ENCODE assay signal across 10 cellular contexts in the genomic region with DNA sequence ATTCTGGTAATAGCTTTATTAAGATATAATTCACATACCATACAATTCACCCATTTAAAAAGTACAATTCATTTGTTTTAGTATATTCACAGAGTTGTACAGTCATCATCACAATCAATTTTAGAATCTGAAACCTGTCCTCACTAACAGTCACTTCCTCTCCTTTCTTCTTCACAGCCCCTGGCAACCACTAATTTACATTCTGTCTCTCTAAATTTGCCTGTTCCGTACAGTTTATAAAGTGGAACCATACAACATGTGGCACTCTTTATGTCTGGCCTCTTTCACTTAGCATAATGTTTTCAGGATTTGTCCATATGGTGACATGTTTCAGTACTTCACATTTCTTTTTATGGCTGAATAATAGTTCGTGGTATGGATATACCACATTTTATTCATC. TPM values are rescaled to one million over a fixed set of nuclear protein-coding genes. Genes with fewer than 3 reads are reported as not detected.
A peak's percentile ranks its signal among the peaks of the same experiment; 100 is the strongest.
DNase-seq lines count a peak whose midpoint lies in the region; ATAC-seq lines count a peak whose summit lies in the region.
"Had no signal": no experiment of that assay in that cellular context is flagged by ENCODE, and none has a peak within 500 bp of the region (broad histone marks: within the 10 kb centered on the region; RNA-seq: fewer than 3 reads in every experiment).

No MANE protein-coding gene starts in this region.

- no peak overlapping the region for H3K4me3 Mint-ChIP-seq in activated CD8-positive, alpha-beta memory T cell treated with anti-CD3 and anti-CD28 coated beads, Interleukin-2, amount 10 ng/mL, durations not matched to agents 7 days and 5 days
- peak overlapping the region; percentile 1 for H3K4me3 Mint-ChIP-seq in stimulated activated effector memory CD8-positive, alpha-beta T cell treated with anti-CD3 and anti-CD28 coated beads, Interleukin-12 subunit alpha, Interleukin-12 subunit beta, amount 100 ng/mL, for 72 hours

- H3K27me3 Mint-ChIP-seq in activated CD8-positive, alpha-beta memory T cell treated with anti-CD3 and anti-CD28 coated beads, Interleukin-2, amount 10 ng/mL, durations not matched to agents 7 days and 5 days: peaks cover 4% of the 10 kb centered on the region

- peaks cover 11% of the 10 kb centered on the region for H3K36me3 Mint-ChIP-seq in activated CD8-positive, alpha-beta memory T cell treated with anti-CD3 and anti-CD28 coated beads, Interleukin-2, amount 10 ng/mL, durations not matched to agents 7 days and 5 days
- no peaks in the 10 kb centered on the region for H3K36me3 Mint-ChIP-seq in stimulated activated effector memory CD8-positive, alpha-beta T cell treated with anti-CD3 and anti-CD28 coated beads, Interleukin-12 subunit alpha, Interleukin-12 subunit beta, amount 100 ng/mL, for 72 hours

- DNase-seq in activated CD8-positive, alpha-beta memory T cell treated with anti-CD3 and anti-CD28 coated beads, Interleukin-2, amount 10 ng/mL, durations not matched to agents 7 days and 5 days: no peak
- no peak for DNase-seq in activated CD8-positive, alpha-beta memory T cell treated with anti-CD3 and anti-CD28 coated beads, Interleukin-2, amount 50 U/mL, for 4 hours
- DNase-seq in Jurkat, Clone E6-1 (ENCODE audit: low read depth, low spot score): peak; percentile 70
- DNase-seq in stimulated activated effector memory CD8-positive, alpha-beta T cell treated with anti-CD3 and anti-CD28 coated beads, Interleukin-12 subunit alpha, Interleukin-12 subunit beta, amount 100 ng/mL, for 72 hours (ENCODE audit: low spot score in 2 of 2): no peak
- DNase-seq in DMS153 (lab: John Stamatoyannopoulos, UW) (no peak), ureter (ENCODE audit: low spot score) (no peak), HuH-7 (ENCODE audit: low spot score) (no peak)

- CTCF ChIA-PET in activated CD8-positive, alpha-beta memory T cell treated with anti-CD3 and anti-CD28 coated beads, Interleukin-2, amount 10 ng/mL, durations not matched to agents 7 days and 5 days (lab: Charles Lee): interaction anchor here (0.9 to 1.2 kb wide), 3 partner anchors 10 to 82 kb away, joined by 4 read pairs; a partner anchor contains a TSS

- H3K4me3 ChIP-seq in Jurkat, Clone E6-1 (ENCODE audit: low read length): no peak overlapping the region

- peaks cover 22% of the 10 kb centered on the region for H3K4me1 Mint-ChIP-seq in activated CD8-positive, alpha-beta memory T cell treated with anti-CD3 and anti-CD28 coated beads, Interleukin-2, amount 10 ng/mL, durations not matched to agents 7 days and 5 days
- peaks cover 2% of the 10 kb centered on the region for H3K4me1 Mint-ChIP-seq in stimulated activated effector memory CD8-positive, alpha-beta T cell treated with anti-CD3 and anti-CD28 coated beads, Interleukin-12 subunit alpha, Interleukin-12 subunit beta, amount 100 ng/mL, for 72 hours

- peaks cover 6% of the 10 kb centered on the region for H3K9me3 Mint-ChIP-seq in activated CD8-positive, alpha-beta memory T cell treated with anti-CD3 and anti-CD28 coated beads, Interleukin-2, amount 10 ng/mL, durations not matched to agents 7 days and 5 days (ENCODE audit: low read depth)
- H3K9me3 Mint-ChIP-seq in stimulated activated effector memory CD8-positive, alpha-beta T cell treated with anti-CD3 and anti-CD28 coated beads, Interleukin-12 subunit alpha, Interleukin-12 subunit beta, amount 100 ng/mL, for 72 hours: peaks cover 3% of the 10 kb centered on the region

- ATAC-seq in activated CD8-positive, alpha-beta memory T cell treated with anti-CD3 and anti-CD28 coated beads, Interleukin-2, amount 10 ng/mL, durations not matched to agents 7 days and 5 days: peak; percentile 87
- peak; percentile 95 for ATAC-seq in HG02588 (IDR thresholded peaks at IDR 0.05; ENCODE audit: unreplicated experiment)
- peak; percentile 95 for ATAC-seq in stimulated activated effector memory CD8-positive, alpha-beta T cell treated with anti-CD3 and anti-CD28 coated beads, Interleukin-12 subunit alpha, Interleukin-12 subunit beta, amount 100 ng/mL, for 72 hours
- ATAC-seq: Panc1 had no signal

- H3K27ac Mint-ChIP-seq in activated CD8-positive, alpha-beta memory T cell treated with anti-CD3 and anti-CD28 coated beads, Interleukin-2, amount 10 ng/mL, durations not matched to agents 7 days and 5 days: peak overlapping the region; percentile 15
- no peak overlapping the region for H3K27ac Mint-ChIP-seq in stimulated activated effector memory CD8-positive, alpha-beta T cell treated with anti-CD3 and anti-CD28 coated beads, Interleukin-12 subunit alpha, Interleukin-12 subunit beta, amount 100 ng/mL, for 72 hours

RNA-seq across cellular contexts. Expression of a gene that starts 22.7 kb away (rescaled TPM):
- total RNA-seq in activated CD8-positive, alpha-beta memory T cell treated with anti-CD3 and anti-CD28 coated beads, Interleukin-2, amount 10 ng/mL, durations not matched to agents 7 days and 5 days: not detected
- polyA plus RNA-seq in Jurkat, Clone E6-1 (2012; ENCODE audit: insufficient read depth, insufficient read length): not detected
- total RNA-seq in ureter: 0.36 TPM
- polyA plus RNA-seq: fibroblast of lung had no signal
